1 cellular context compared by ENCODE assay signal in genomic region chr7:12951397-12951801, GRCh38.
TF ChIP-seq lines count a peak whose summit lies in the region.

No MANE protein-coding gene starts in this region.

TF ChIP-seq in SK-N-SH, 30 proteins besides CTCF, POLR2A, EP300 and RAD21 (continued from another document):
- TF ChIP-seq NFIC (IDR thresholded peaks at IDR 0.05; ENCODE audit: borderline replicate concordance), result peak; percentile 38; the same call in 1 of the 2 replicates
- TF ChIP-seq GABPA (IDR thresholded peaks at IDR 0.05; ENCODE audit: low read depth), result no peak
- no peak for TF ChIP-seq CHD2 (IDR thresholded peaks at IDR 0.05; ENCODE audit: low read length, partially characterized antibody)
- no peak for TF ChIP-seq ZBTB33 (IDR thresholded peaks at IDR 0.05; ENCODE audit: borderline replicate concordance, low read depth)
- peak; percentile 59 for TF ChIP-seq TCF12 (IDR thresholded peaks at IDR 0.05)
- TF ChIP-seq MEF2A (IDR thresholded peaks at IDR 0.05; ENCODE audit: borderline replicate concordance, low read depth), result no peak
- no peak for TF ChIP-seq SMC3 (IDR thresholded peaks at IDR 0.05; ENCODE audit: low read depth, low read length)
- peak; percentile 66 for TF ChIP-seq JUND (IDR thresholded peaks at IDR 0.05)
- TF ChIP-seq MAX (IDR thresholded peaks at IDR 0.05; ENCODE audit: low read depth), result no peak
- no peak for TF ChIP-seq GATA2 (CRISPR knock-in tag; IDR thresholded peaks at IDR 0.05)
- no peak for TF ChIP-seq EZH2phosphoT487 (IDR thresholded peaks at IDR 0.05; ENCODE audit: borderline replicate concordance, low read depth)
- TF ChIP-seq SIN3A (IDR thresholded peaks at IDR 0.05; ENCODE audit: borderline replicate concordance, low read depth, low read length), result no peak
- TF ChIP-seq ELF1 (IDR thresholded peaks at IDR 0.05), result no peak
- TF ChIP-seq IRF3 (IDR thresholded peaks at IDR 0.05; ENCODE audit: low read depth, low read length), result no peak
- no peak for TF ChIP-seq TEAD4 (IDR thresholded peaks at IDR 0.05; ENCODE audit: borderline replicate concordance, insufficient read depth)
- TF ChIP-seq MXI1 (IDR thresholded peaks at IDR 0.05; ENCODE audit: low read depth, low read length), result no peak
